ENCODE assay signal across 21 cellular contexts in the genomic region with DNA sequence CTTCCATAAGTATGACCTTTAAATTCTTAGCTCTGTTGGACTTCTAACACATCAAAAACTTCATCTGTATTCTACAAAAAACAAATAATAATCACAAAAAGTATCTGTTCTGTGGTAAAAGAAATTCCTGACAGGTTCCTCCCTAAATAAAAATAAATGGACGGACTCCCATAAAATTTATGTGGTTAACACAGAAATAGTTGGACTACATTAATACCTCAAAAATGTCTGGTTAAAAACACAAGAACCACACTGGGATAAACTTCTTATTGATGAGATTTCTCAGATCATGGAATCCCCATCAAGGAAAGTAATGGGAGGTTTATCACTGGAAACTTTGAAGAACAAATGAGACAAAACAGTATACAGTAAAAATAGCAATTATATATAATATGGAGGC.
"Had no signal": no experiment of that assay in that cellular context is flagged by ENCODE, and none has a peak within 500 bp of the region (broad histone marks: within the 10 kb centered on the region; RNA-seq: fewer than 3 reads in every experiment).

No MANE protein-coding gene starts in this region.

- H3K4me1 ChIP-seq: esophagus squamous epithelium, lower lobe of right lung had no signal

- DNase-seq: activated CD4-positive, alpha-beta memory T cell treated with anti-CD3 and anti-CD28 coated beads, Interleukin-2, amount 10 ng/mL, durations not matched to agents 7 days and 5 days; activated CD4-positive, alpha-beta T cell treated with anti-CD3 and anti-CD28 coated beads for 36 hours; activated CD8-positive, alpha-beta memory T cell treated with anti-CD3 and anti-CD28 coated beads, Interleukin-2, amount 10 ng/mL, durations not matched to agents 7 days and 5 days; activated naive CD4-positive, alpha-beta T cell treated with Interleukin-2 at 50 U/mL for 16 hours; activated naive CD8-positive, alpha-beta T cell treated with anti-CD3 and anti-CD28 coated beads, Interleukin-2, amount 10 ng/mL, durations not matched to agents 7 days and 5 days; cerebellar nuclear complex; effector memory CD4-positive, alpha-beta T cell; esophagus squamous epithelium; foreskin fibroblast; hippocampal formation; islet precursor cell; lower lobe of right lung; nephron progenitor cell; occipital lobe; stimulated activated naive CD8-positive, alpha-beta T cell treated with anti-CD3 and anti-CD28 coated beads, Interleukin-15, Interleukin-2, amounts not matched to agents 100 U/mL and 50 U/mL, for 24 hours; uterus had no signal

- H3K27me3 Mint-ChIP-seq: activated CD4-positive, alpha-beta memory T cell treated with anti-CD3 and anti-CD28 coated beads, Interleukin-2, amount 10 ng/mL, durations not matched to agents 7 days and 5 days; dendritic cell treated with granulocyte-macrophage colony-stimulating factor and Interleukin-4, amounts not matched to agents 40 ng/mL and 50 ng/mL, for 4 days; progenitor cell of endocrine pancreas had no signal

- H3K4me1 Mint-ChIP-seq: activated CD4-positive, alpha-beta memory T cell treated with anti-CD3 and anti-CD28 coated beads, Interleukin-2, amount 10 ng/mL, durations not matched to agents 7 days and 5 days; activated CD4-positive, alpha-beta T cell treated with anti-CD3 and anti-CD28 coated beads for 36 hours; activated CD8-positive, alpha-beta memory T cell treated with anti-CD3 and anti-CD28 coated beads, Interleukin-2, amount 10 ng/mL, durations not matched to agents 7 days and 5 days; activated naive CD8-positive, alpha-beta T cell treated with anti-CD3 and anti-CD28 coated beads, Interleukin-2, amount 10 ng/mL, durations not matched to agents 7 days and 5 days had no signal

- H3K4me3 Mint-ChIP-seq: activated CD4-positive, alpha-beta memory T cell treated with anti-CD3 and anti-CD28 coated beads, Interleukin-2, amount 10 ng/mL, durations not matched to agents 7 days and 5 days; activated CD4-positive, alpha-beta T cell treated with anti-CD3 and anti-CD28 coated beads for 36 hours; activated CD8-positive, alpha-beta memory T cell treated with anti-CD3 and anti-CD28 coated beads, Interleukin-2, amount 10 ng/mL, durations not matched to agents 7 days and 5 days; activated naive CD8-positive, alpha-beta T cell treated with anti-CD3 and anti-CD28 coated beads, Interleukin-2, amount 10 ng/mL, durations not matched to agents 7 days and 5 days; dendritic cell treated with granulocyte-macrophage colony-stimulating factor and Interleukin-4, amounts not matched to agents 40 ng/mL and 50 ng/mL, for 4 days; mesothelial cell of epicardium; nephron progenitor cell; WTC11 had no signal

- H3K27ac ChIP-seq: esophagus squamous epithelium, lower lobe of right lung, tibial nerve had no signal

- H3K27me3 ChIP-seq: esophagus squamous epithelium, tibial nerve, uterus had no signal

- H3K36me3 Mint-ChIP-seq: activated CD8-positive, alpha-beta memory T cell treated with anti-CD3 and anti-CD28 coated beads, Interleukin-2, amount 10 ng/mL, durations not matched to agents 7 days and 5 days; activated naive CD8-positive, alpha-beta T cell treated with anti-CD3 and anti-CD28 coated beads, Interleukin-2, amount 10 ng/mL, durations not matched to agents 7 days and 5 days had no signal

- H3K27ac Mint-ChIP-seq: activated CD4-positive, alpha-beta memory T cell treated with anti-CD3 and anti-CD28 coated beads, Interleukin-2, amount 10 ng/mL, durations not matched to agents 7 days and 5 days; activated CD4-positive, alpha-beta T cell treated with anti-CD3 and anti-CD28 coated beads for 36 hours; activated CD8-positive, alpha-beta memory T cell treated with anti-CD3 and anti-CD28 coated beads, Interleukin-2, amount 10 ng/mL, durations not matched to agents 7 days and 5 days; activated naive CD8-positive, alpha-beta T cell treated with anti-CD3 and anti-CD28 coated beads, Interleukin-2, amount 10 ng/mL, durations not matched to agents 7 days and 5 days; dendritic cell treated with granulocyte-macrophage colony-stimulating factor and Interleukin-4, amounts not matched to agents 40 ng/mL and 50 ng/mL, for 4 days; mesothelial cell of epicardium; nephron progenitor cell; progenitor cell of endocrine pancreas; WTC11 had no signal

- H3K4me3 ChIP-seq: esophagus squamous epithelium, lower lobe of right lung, tibial nerve, uterus had no signal

- H3K36me3 ChIP-seq: esophagus squamous epithelium, lower lobe of right lung, tibial nerve, uterus had no signal

- H3K9me3 ChIP-seq: esophagus squamous epithelium, lower lobe of right lung, uterus had no signal
